ENCODE assay signal across 22 cellular contexts in the genomic region with DNA sequence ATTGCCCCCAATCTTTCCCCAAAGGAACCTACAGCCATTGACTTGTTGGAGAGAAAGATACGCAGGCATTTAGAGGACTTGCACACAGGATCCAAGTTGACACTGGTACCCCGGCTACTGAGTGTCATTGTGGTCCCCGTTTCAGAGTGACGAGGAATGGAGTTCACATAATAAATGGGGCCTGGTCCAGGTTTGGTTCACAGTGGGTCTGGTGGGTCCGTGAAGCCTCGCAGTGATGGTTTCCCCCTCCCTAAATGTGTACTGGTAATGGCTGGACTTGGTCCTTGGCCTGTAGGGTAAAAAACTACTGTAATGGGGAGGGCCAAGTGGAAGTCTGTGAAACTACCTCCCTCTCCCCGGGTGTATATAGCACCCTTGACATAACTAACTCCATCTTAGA.
"Had no signal": no experiment of that assay in that cellular context is flagged by ENCODE, and none has a peak within 500 bp of the region (broad histone marks: within the 10 kb centered on the region; RNA-seq: fewer than 3 reads in every experiment).

No MANE protein-coding gene starts in this region.

- DNase-seq: effector CD8-positive, alpha-beta T cell; foreskin fibroblast; gastrocnemius medialis; kidney; mucosa of descending colon; naive B cell; small intestine; stimulated activated CD4-positive, alpha-beta T cell treated with anti-CD3 and anti-CD28 coated beads, Interleukin-12 subunit alpha, Interleukin-12 subunit beta, amount 100 ng/mL, for 4 hours; stimulated activated CD4-positive, alpha-beta T cell treated with anti-CD3 and anti-CD28 coated beads, Interleukin-1b, Interleukin-23, amount 100 ng/mL, for 48 hours; stimulated activated CD4-positive, alpha-beta T cell treated with anti-CD3 and anti-CD28 coated beads, Interleukin-4, amount 100 ng/mL, for 1 hour; stimulated activated CD8-positive, alpha-beta memory T cell treated with anti-CD3 and anti-CD28 coated beads, Interleukin-4, amount 100 ng/mL, for 48 hours; stimulated activated naive CD4-positive, alpha-beta T cell; stimulated activated naive CD8-positive, alpha-beta T cell treated with anti-CD3 and anti-CD28 coated beads, Interleukin-15, amount 100 ng/mL, for 72 hours; thyroid gland had no signal

- ATAC-seq: esophagus mucosa; gastrocnemius medialis; left lobe of liver; mucosa of descending colon; natural killer cell treated with Interleukin-12 subunit alpha and Interleukin-12 subunit beta and Interleukin-15 and Interleukin-18, amount 100 ng/mL, for 72 hours; stimulated activated naive CD8-positive, alpha-beta T cell treated with anti-CD3 and anti-CD28 coated beads, Interleukin-15, amount 100 ng/mL, for 72 hours had no signal

- H3K27me3 ChIP-seq: gastrocnemius medialis, neutrophil, right atrium auricular region, thyroid gland had no signal

- H3K4me1 ChIP-seq: gastrocnemius medialis, parathyroid adenoma, right atrium auricular region, thyroid gland had no signal

- H3K27ac ChIP-seq: epithelial cell of prostate, gastrocnemius medialis, neutrophil, parathyroid adenoma, right atrium auricular region, thyroid gland had no signal

- H3K9me3 ChIP-seq: gastrocnemius medialis, mucosa of descending colon, neutrophil, right atrium auricular region, thyroid gland had no signal

- H3K36me3 ChIP-seq: gastrocnemius medialis, neutrophil, right atrium auricular region, thyroid gland had no signal

- H3K4me3 ChIP-seq: gastrocnemius medialis, lung, mucosa of descending colon, right atrium auricular region, thyroid gland had no signal
